Comparison of ENCODE assay signal across 8 cellular contexts in the genomic region with DNA sequence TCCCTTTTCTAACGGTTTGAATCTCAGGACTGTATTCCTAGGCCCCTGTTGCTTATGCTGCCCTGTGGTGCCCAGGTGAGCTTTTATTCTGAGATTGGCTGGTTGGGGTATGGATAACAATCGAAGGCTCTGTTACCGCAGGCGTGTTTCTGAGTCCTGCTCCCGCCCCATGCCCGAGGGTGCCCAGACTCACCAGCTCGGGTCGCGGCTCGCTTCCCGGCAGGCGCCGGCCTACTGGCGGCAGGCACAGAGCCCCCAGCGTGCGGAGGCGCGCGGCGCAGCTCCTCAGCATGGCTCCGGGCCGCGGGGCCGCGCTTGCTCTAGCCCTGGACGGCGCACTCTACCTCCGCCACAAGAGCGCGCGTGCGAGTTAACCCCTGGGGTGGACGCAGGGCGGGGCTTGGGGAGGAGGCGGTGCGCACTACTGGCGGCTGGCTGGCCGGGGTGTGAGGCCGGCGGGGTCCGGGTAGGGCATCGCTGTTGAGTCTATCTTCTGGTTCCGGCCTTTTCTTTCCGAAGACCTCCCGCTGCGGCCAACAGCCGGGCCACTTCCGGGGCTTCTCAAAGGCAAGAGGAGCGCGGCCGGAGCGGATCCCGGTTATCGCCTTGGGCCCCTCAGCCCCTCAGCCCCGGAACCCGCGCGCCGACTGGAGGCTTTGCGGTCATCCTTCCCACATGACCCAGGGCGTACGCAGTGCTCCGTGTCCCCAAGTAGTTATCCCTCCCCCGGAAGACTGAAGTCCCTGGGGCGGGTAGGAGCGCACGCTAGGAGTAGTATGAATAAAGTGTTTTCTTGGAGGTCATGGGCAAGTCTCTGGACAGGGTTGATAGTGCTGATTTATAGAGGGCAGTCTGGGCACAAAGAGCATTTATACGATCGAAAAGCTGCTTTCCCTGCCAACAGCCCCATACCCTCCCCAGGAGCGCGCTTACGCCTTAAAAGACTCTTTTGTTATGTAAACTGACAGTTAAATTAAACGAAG. TPM values are rescaled to one million over a fixed set of nuclear protein-coding genes. Genes with fewer than 3 reads are reported as not detected.
DNase-seq lines count a peak whose midpoint lies in the region; ATAC-seq, FAIRE-seq and TF ChIP-seq lines count a peak whose summit lies in the region.

THEM4 (minus strand) TSS at position 345 of the 983 bp plus-strand sequence; CDS start at position 292, 53 bp downstream.

- H3K27me3 ChIP-seq in OCI-LY1 (ENCODE audit: insufficient read depth, low read length) (no peaks in the 10 kb centered on the region), endothelial cell of umbilical vein (ENCODE audit: control insufficient read depth in 2 of 2, insufficient read depth in 2 of 2, low read length in 2 of 2) (peaks cover 2 to 7% of the 10 kb centered on the region in 2 experiments)

- no peaks in the 10 kb centered on the region for H4K20me1 ChIP-seq in OCI-LY1 (ENCODE audit: insufficient read depth, low read length)
- no peaks in the 10 kb centered on the region for H4K20me1 ChIP-seq in endothelial cell of umbilical vein (replicated peaks; ENCODE audit: control insufficient read depth, extremely low read depth, insufficient read depth, low read length)

- H3K4me3 ChIP-seq in OCI-LY1 (ENCODE audit: low read depth, low read length, poor library complexity, severe bottlenecking) (peak within 1 kb of the TSS; percentile 83), endothelial cell of umbilical vein (replicated peaks in 1 of 3; ENCODE audit: insufficient read depth in 1 of 3, low read depth in 1 of 3, low read length in 3 of 3) (peak within 1 kb of the TSS; percentile 48 to 72 (median 50))

- peaks cover 12% of the 10 kb centered on the region for H3K4me1 ChIP-seq in OCI-LY1 (ENCODE audit: insufficient read depth, low read length, severe bottlenecking)
- peaks cover 27% of the 10 kb centered on the region for H3K4me1 ChIP-seq in endothelial cell of umbilical vein (ENCODE audit: control insufficient read depth, extremely low read depth, insufficient read depth, low read length)

- peak; percentile 87 for TF ChIP-seq POLR2A in endothelial cell of umbilical vein (IDR thresholded peaks at IDR 0.05; ENCODE audit: low read depth, low read length)

- peak; percentile 93 for FAIRE-seq in endothelial cell of umbilical vein (lab: Jason Lieb, UNC)

- dilution Hi-C loops in endothelial cell of umbilical vein (cut with MboI; ENCODE audit: extremely low pct_ligation_motif_present, low sequenced_read_pairs), result loop anchor here (25.0 kb wide), 1 partner anchor 103 kb away; no protein-coding TSS in a partner anchor

- TF ChIP-seq CTCF in OCI-LY1 (IDR thresholded peaks at IDR 0.05; ENCODE audit: low read length), result peak; percentile 35; the same call in 1 of the 2 replicates
- peak; percentile 25 to 46 for TF ChIP-seq CTCF in endothelial cell of umbilical vein (IDR thresholded peaks at IDR 0.05; ENCODE audit: extremely low read depth in 1 of 2, insufficient read depth in 1 of 2, low read depth in 1 of 2, low read length in 2 of 2)

- H3K36me3 ChIP-seq in OCI-LY1 (ENCODE audit: insufficient read depth, low read length) (peaks cover 28% of the 10 kb centered on the region), endothelial cell of umbilical vein (ENCODE audit: control insufficient read depth in 2 of 2, extremely low read depth in 1 of 2, insufficient read depth in 2 of 2, low read length in 2 of 2) (no peaks in the 10 kb centered on the region)

- no peaks in the 10 kb centered on the region for H3K9me1 ChIP-seq in endothelial cell of umbilical vein (replicated peaks; ENCODE audit: control insufficient read depth, extremely low read depth, insufficient read depth, low read length)

- CTCF ChIA-PET in endothelial cell of umbilical vein (lab: Charles Lee), result interaction anchor here (0.6 to 2.6 kb wide), 16 partner anchors 10 to 93 kb away, joined by 3 to 21 read pairs (median 3); no protein-coding TSS in a partner anchor

- POLR2A ChIA-PET in endothelial cell of umbilical vein (lab: Charles Lee), result interaction anchor here (0.6 to 0.9 kb wide), 2 partner anchors 10 to 92 kb away, joined by 3 read pairs; no protein-coding TSS in a partner anchor

- DNase-seq in CD1c-positive myeloid dendritic cell (ENCODE audit: extremely low spot score), result peak; percentile 97
- peak; percentile 98 for DNase-seq in activated CD8-positive, alpha-beta memory T cell treated with anti-CD3 and anti-CD28 coated beads, Interleukin-2, amount 50 U/mL, for 48 hours
- DNase-seq in endothelial cell of umbilical vein (ENCODE audit: low read depth, low spot score), result peak; percentile 93
- peak; percentile 85 for DNase-seq in middle frontal gyrus (ENCODE audit: extremely low spot score, low spot score)
- DNase-seq in stimulated activated CD8-positive, alpha-beta memory T cell treated with anti-CD3 and anti-CD28 coated beads, Interleukin-2, amount 100 ng/mL, for 1 hour (ENCODE audit: low read depth in 2 of 2), result peak; percentile 85 to 87

- H3K9me3 ChIP-seq in OCI-LY1 (ENCODE audit: low read length) (peaks cover 10% of the 10 kb centered on the region), endothelial cell of umbilical vein (replicated peaks; ENCODE audit: control insufficient read depth, insufficient read depth, low read length) (no peaks in the 10 kb centered on the region)

- no peaks in the 10 kb centered on the region for H3K9me2 ChIP-seq in OCI-LY1 (ENCODE audit: low read depth, low read length)

- peak within 1 kb of the TSS; percentile 89 for H3K4me2 ChIP-seq in OCI-LY1 (ENCODE audit: low read length)
- peak within 1 kb of the TSS; percentile 71 for H3K4me2 ChIP-seq in endothelial cell of umbilical vein (ENCODE audit: insufficient read depth, low read length)

- TSS peak; percentile 51 for BruUV-seq in endothelial cell of umbilical vein (replicated peaks; lab: Mats Ljungman, UMichigan)

- H2AFZ ChIP-seq in OCI-LY1 (ENCODE audit: low read length) (peak within 1 kb of the TSS; percentile 59; the same call in 1 of the 2 replicates), endothelial cell of umbilical vein (ENCODE audit: low read depth, low read length) (peak within 1 kb of the TSS; percentile 55)

- no peaks in the 10 kb centered on the region for H3K79me2 ChIP-seq in OCI-LY1 (ENCODE audit: insufficient read depth, low read length)
- peaks cover 14% of the 10 kb centered on the region for H3K79me2 ChIP-seq in endothelial cell of umbilical vein (ENCODE audit: control insufficient read depth, insufficient read depth, low read length)

- peak; percentile 97 for ATAC-seq in GM19351 (IDR thresholded peaks at IDR 0.05; ENCODE audit: unreplicated experiment)
- ATAC-seq in HG03520 (IDR thresholded peaks at IDR 0.05; ENCODE audit: unreplicated experiment), result peak; percentile 96

- H3K9ac ChIP-seq in OCI-LY1 (ENCODE audit: low read length) (peak within 1 kb of the TSS; percentile 86), endothelial cell of umbilical vein (replicated peaks; ENCODE audit: extremely low read depth, insufficient read depth, low read length) (peak within 1 kb of the TSS; percentile 85)

- H3K27ac ChIP-seq in OCI-LY1 (ENCODE audit: low read depth, low read length, poor library complexity, severe bottlenecking) (peak within 1 kb of the TSS; percentile 49), endothelial cell of umbilical vein (ENCODE audit: insufficient read depth, low read depth, low read length) (peak within 1 kb of the TSS; percentile 65)

- intact Hi-C loops in endothelial cell of umbilical vein (cut with micrococcal nuclease), result loop anchor here (1.0 to 5.0 kb wide), 2 partner anchors 22 to 62 kb away; no protein-coding TSS in a partner anchor

- no peaks in the 10 kb centered on the region for H3F3A ChIP-seq in OCI-LY1 (ENCODE audit: insufficient read depth, low read length)

TF ChIP-seq in endothelial cell of umbilical vein, 7 proteins besides CTCF, POLR2A, EP300 and RAD21:
- TF ChIP-seq GATA2 (IDR thresholded peaks at IDR 0.05; ENCODE audit: insufficient read depth, insufficient read length, low read depth, low read length), result no peak
- TF ChIP-seq POLR2AphosphoS5 (IDR thresholded peaks at IDR 0.05; ENCODE audit: insufficient read depth, low read depth, low read length), result peak; percentile 92
- peak; percentile 7 for TF ChIP-seq FOS (IDR thresholded peaks at IDR 0.05; ENCODE audit: borderline replicate concordance, insufficient read depth, low read length)
- TF ChIP-seq EZH2 (IDR thresholded peaks at IDR 0.05; ENCODE audit: borderline replicate concordance, low read depth, low read length, severe bottlenecking), result no peak
- TF ChIP-seq MYC (IDR thresholded peaks at IDR 0.05; ENCODE audit: low read depth, low read length), result no peak
- TF ChIP-seq, protein P1, sequence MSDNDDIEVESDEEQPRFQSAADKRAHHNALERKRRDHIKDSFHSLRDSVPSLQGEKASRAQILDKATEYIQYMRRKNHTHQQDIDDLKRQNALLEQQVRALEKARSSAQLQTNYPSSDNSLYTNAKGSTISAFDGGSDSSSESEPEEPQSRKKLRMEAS (IDR thresholded peaks at IDR 0.05; ENCODE audit: insufficient read depth, insufficient read length), result peak; percentile 50
- no peak for TF ChIP-seq JUN (IDR thresholded peaks at IDR 0.05; ENCODE audit: borderline replicate concordance, insufficient read depth, insufficient read length, low read depth)

RNA-seq across cellular contexts. Expression of gene THEM4, which starts in this region (rescaled TPM):
- 22.1 and 24.9 TPM in 2 replicates for total RNA-seq in endothelial cell of umbilical vein
- 19.2 and 22.3 TPM in 2 replicates for polyA plus RNA-seq in endothelial cell of umbilical vein
- polyA plus RNA-seq in endothelial cell of umbilical vein (2011; cell fraction: cytosol; rRNA removed), result 25.6 and 27.1 TPM in 2 replicates
- 28.1 and 38.8 TPM in 2 replicates for polyA plus RNA-seq in endothelial cell of umbilical vein (2011; cell fraction: nucleus; rRNA removed)
- 14.7 and 22.7 TPM in 2 replicates for polyA plus RNA-seq in endothelial cell of umbilical vein (2012)
- polyA minus RNA-seq in endothelial cell of umbilical vein, result 29.5 and 36.2 TPM in 2 replicates
- 8.9 TPM for polyA minus RNA-seq in endothelial cell of umbilical vein (2011; cell fraction: cytosol; rRNA and poly(A)+ RNA removed)
- 14.1 and 26.0 TPM in 2 replicates for polyA minus RNA-seq in endothelial cell of umbilical vein (2011; cell fraction: nucleus; rRNA and poly(A)+ RNA removed)

Comparison
In these comparisons a context has a peak if more than half of its experiments do, and no peak if none do; other contexts are left out.
1. Peak in every context shown above with its lines: DNase-seq, ATAC-seq, H3K4me3 ChIP-seq and H3K27ac ChIP-seq.